Comparison of ENCODE assay signal across 8 cellular contexts in genomic region chr9:20356392-20357206, GRCh38.
DNase-seq lines count a peak whose midpoint lies in the region; ATAC-seq, FAIRE-seq and TF ChIP-seq lines count a peak whose summit lies in the region.

No MANE protein-coding gene starts in this region.

- H3K4me2 ChIP-seq in endothelial cell of umbilical vein (ENCODE audit: insufficient read depth, low read length): peak overlapping the region; percentile 82

- peaks cover 61% of the 10 kb centered on the region for H3K4me1 Mint-ChIP-seq in activated CD4-positive, alpha-beta memory T cell treated with anti-CD3 and anti-CD28 coated beads for 36 hours (ENCODE audit: low read depth)
- peaks cover 69% of the 10 kb centered on the region for H3K4me1 Mint-ChIP-seq in mesothelial cell of epicardium

- peak overlapping the region; percentile 32 for H3K27ac ChIP-seq in endothelial cell of umbilical vein (ENCODE audit: insufficient read depth, low read depth, low read length)

- peak; percentile 39 for ATAC-seq in HG02678 (IDR thresholded peaks at IDR 0.05; ENCODE audit: unreplicated experiment)
- ATAC-seq in GM19328 (IDR thresholded peaks at IDR 0.05; ENCODE audit: unreplicated experiment): no peak

- H3K4me3 ChIP-seq in endothelial cell of umbilical vein (replicated peaks in 1 of 3; ENCODE audit: insufficient read depth in 1 of 3, low read depth in 1 of 3, low read length in 3 of 3): peak overlapping the region in 2 of 3 experiments; percentile 13 to 53

- no peaks in the 10 kb centered on the region for H4K20me1 ChIP-seq in endothelial cell of umbilical vein (replicated peaks; ENCODE audit: control insufficient read depth, extremely low read depth, insufficient read depth, low read length)

- H3K4me1 ChIP-seq in endothelial cell of umbilical vein (ENCODE audit: control insufficient read depth, extremely low read depth, insufficient read depth, low read length): peaks cover 19% of the 10 kb centered on the region

- no peaks in the 10 kb centered on the region for H3K27me3 Mint-ChIP-seq in activated CD4-positive, alpha-beta memory T cell treated with anti-CD3 and anti-CD28 coated beads for 36 hours
- H3K27me3 Mint-ChIP-seq in mesothelial cell of epicardium (ENCODE audit: low read depth): no peaks in the 10 kb centered on the region

- no peaks in the 10 kb centered on the region for H3K27me3 ChIP-seq in endothelial cell of umbilical vein (ENCODE audit: control insufficient read depth in 2 of 2, insufficient read depth in 2 of 2, low read length in 2 of 2)

- no peaks in the 10 kb centered on the region for H3K9me3 ChIP-seq in endothelial cell of umbilical vein (replicated peaks; ENCODE audit: control insufficient read depth, insufficient read depth, low read length)

- dilution Hi-C loops in endothelial cell of umbilical vein (cut with MboI; ENCODE audit: extremely low pct_ligation_motif_present, low sequenced_read_pairs): no loop called here

- DNase-seq in ELR (ENCODE audit: low read depth): peak; percentile 84
- DNase-seq in NCI-H2196 treated with DMSO at 0.1 percent for 48 hours (lab: John Stamatoyannopoulos, UW; ENCODE audit: unreplicated experiment): peak; percentile 72
- peak; percentile 72 for DNase-seq in activated CD4-positive, alpha-beta memory T cell treated with anti-CD3 and anti-CD28 coated beads for 36 hours
- DNase-seq in endothelial cell of umbilical vein (ENCODE audit: low read depth, low spot score): peak; percentile 96
- DNase-seq in mesothelial cell of epicardium (ENCODE audit: low spot score in 2 of 2, unreplicated experiment in 2 of 2): peak; percentile 30 to 56
- DNase-seq in stimulated activated CD8-positive, alpha-beta memory T cell treated with anti-CD3 and anti-CD28 coated beads, Interleukin-15, amount 100 ng/mL, for 48 hours (ENCODE audit: low read depth in 2 of 2): peak; percentile 15 to 18

- BruUV-seq in endothelial cell of umbilical vein (replicated peaks; lab: Mats Ljungman, UMichigan): no TSS peak

- no peak overlapping the region for H3K27ac Mint-ChIP-seq in activated CD4-positive, alpha-beta memory T cell treated with anti-CD3 and anti-CD28 coated beads for 36 hours
- peak overlapping the region; percentile 97 for H3K27ac Mint-ChIP-seq in mesothelial cell of epicardium

- TF ChIP-seq CTCF in endothelial cell of umbilical vein (IDR thresholded peaks at IDR 0.05; ENCODE audit: extremely low read depth in 1 of 2, insufficient read depth in 1 of 2, low read depth in 1 of 2, low read length in 2 of 2): peak; percentile 66 to 82
- peak; percentile 25 for TF ChIP-seq CTCF in mesothelial cell of epicardium (IDR thresholded peaks at IDR 0.05; ENCODE audit: unreplicated experiment)

- no peaks in the 10 kb centered on the region for H3K79me2 ChIP-seq in endothelial cell of umbilical vein (ENCODE audit: control insufficient read depth, insufficient read depth, low read length)

- H3K36me3 Mint-ChIP-seq in activated CD4-positive, alpha-beta memory T cell treated with anti-CD3 and anti-CD28 coated beads for 36 hours: peaks cover 34% of the 10 kb centered on the region
- H3K36me3 Mint-ChIP-seq in mesothelial cell of epicardium: peaks cover 17% of the 10 kb centered on the region

- H3K9ac ChIP-seq in endothelial cell of umbilical vein (replicated peaks; ENCODE audit: extremely low read depth, insufficient read depth, low read length): peak overlapping the region; percentile 40

- CTCF ChIA-PET in activated CD4-positive, alpha-beta memory T cell treated with anti-CD3 and anti-CD28 coated beads for 36 hours (lab: Charles Lee): interaction anchor here (0.8 to 2.8 kb wide), 11 partner anchors 137 to 725 kb away, joined by 3 to 15 read pairs (median 3); partner anchors contain the start of gene MLLT3
- CTCF ChIA-PET in endothelial cell of umbilical vein (lab: Charles Lee): interaction anchor here (0.7 to 4.9 kb wide), 28 partner anchors 12 to 762 kb away, joined by 3 to 67 read pairs (median 4); partner anchors contain the start of genes FOCAD and MLLT3

- no peaks in the 10 kb centered on the region for H3K9me3 Mint-ChIP-seq in activated CD4-positive, alpha-beta memory T cell treated with anti-CD3 and anti-CD28 coated beads for 36 hours
- no peaks in the 10 kb centered on the region for H3K9me3 Mint-ChIP-seq in mesothelial cell of epicardium

- no peak overlapping the region for H3K4me3 Mint-ChIP-seq in activated CD4-positive, alpha-beta memory T cell treated with anti-CD3 and anti-CD28 coated beads for 36 hours
- peak overlapping the region; percentile 46 for H3K4me3 Mint-ChIP-seq in mesothelial cell of epicardium

- intact Hi-C loops in activated CD4-positive, alpha-beta memory T cell treated with anti-CD3 and anti-CD28 coated beads for 36 hours (cut with micrococcal nuclease): loop anchor here (1.0 to 5.0 kb wide), 6 partner anchors 151 to 755 kb away; no protein-coding TSS in a partner anchor
- intact Hi-C loops in endothelial cell of umbilical vein (cut with micrococcal nuclease): loop anchor here (1.0 to 5.0 kb wide), 7 partner anchors 196 to 755 kb away; partner anchors contain the start of genes FOCAD and MLLT3

- TF ChIP-seq POLR2A in endothelial cell of umbilical vein (IDR thresholded peaks at IDR 0.05; ENCODE audit: low read depth, low read length): no peak

- no peaks in the 10 kb centered on the region for H3K9me1 ChIP-seq in endothelial cell of umbilical vein (replicated peaks; ENCODE audit: control insufficient read depth, extremely low read depth, insufficient read depth, low read length)

- H3K36me3 ChIP-seq in endothelial cell of umbilical vein (ENCODE audit: control insufficient read depth in 2 of 2, extremely low read depth in 1 of 2, insufficient read depth in 2 of 2, low read length in 2 of 2): no peaks in the 10 kb centered on the region

- peak; percentile 86 for FAIRE-seq in endothelial cell of umbilical vein (lab: Jason Lieb, UNC)

- POLR2A ChIA-PET in activated CD4-positive, alpha-beta memory T cell treated with anti-CD3 and anti-CD28 coated beads for 36 hours (lab: Charles Lee): no interaction called here
- POLR2A ChIA-PET in endothelial cell of umbilical vein (lab: Charles Lee): no interaction called here

- peak overlapping the region; percentile 83 for H2AFZ ChIP-seq in endothelial cell of umbilical vein (ENCODE audit: low read depth, low read length)

TF ChIP-seq in endothelial cell of umbilical vein, 7 proteins besides CTCF, POLR2A, EP300 and RAD21:
- TF ChIP-seq GATA2 (IDR thresholded peaks at IDR 0.05; ENCODE audit: insufficient read depth, insufficient read length, low read depth, low read length) (peak; percentile 19), FOS (IDR thresholded peaks at IDR 0.05; ENCODE audit: borderline replicate concordance, insufficient read depth, low read length) (no peak)

Comparison
In these comparisons a context has a peak if more than half of its experiments do, and no peak if none do; other contexts are left out.
1. DNase-seq: peak in every context shown above with its lines; median percentile 96 in endothelial cell of umbilical vein; 84 in ELR; 72 in NCI-H2196 treated with DMSO at 0.1 percent for 48 hours; 72 in activated CD4-positive, alpha-beta memory T cell treated with anti-CD3 and anti-CD28 coated beads for 36 hours; 43 in mesothelial cell of epicardium; 16 in stimulated activated CD8-positive, alpha-beta memory T cell treated with anti-CD3 and anti-CD28 coated beads, Interleukin-15, amount 100 ng/mL, for 48 hours.